1 cellular context compared by ENCODE assay signal in the genomic region with DNA sequence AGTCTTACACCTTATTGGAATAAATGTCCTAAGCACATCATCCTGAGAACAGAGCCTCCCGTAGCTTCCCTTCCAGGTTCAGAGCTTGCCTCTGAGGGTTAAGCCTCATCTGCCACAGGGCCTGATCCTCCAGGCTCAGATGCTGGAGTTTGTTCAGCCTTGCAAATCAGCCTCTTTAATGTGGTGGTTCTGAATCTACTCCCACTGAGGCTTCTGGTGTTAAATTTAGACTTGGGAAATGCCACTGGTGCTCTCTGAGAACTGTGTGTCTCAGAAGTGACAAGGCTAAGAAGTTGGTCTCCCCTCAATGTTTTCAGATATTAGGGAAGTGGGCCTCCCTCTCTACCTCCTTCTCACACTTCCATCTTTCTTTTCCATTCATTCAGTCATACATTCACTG.
TF ChIP-seq lines count a peak whose summit lies in the region.

No MANE protein-coding gene starts in this region.

TF ChIP-seq in IMR-90, 13 proteins besides CTCF, POLR2A, EP300 and RAD21:
- no peak for TF ChIP-seq MXI1 (IDR thresholded peaks at IDR 0.05; ENCODE audit: borderline replicate concordance, low read depth, low read length)
- TF ChIP-seq, protein P1, sequence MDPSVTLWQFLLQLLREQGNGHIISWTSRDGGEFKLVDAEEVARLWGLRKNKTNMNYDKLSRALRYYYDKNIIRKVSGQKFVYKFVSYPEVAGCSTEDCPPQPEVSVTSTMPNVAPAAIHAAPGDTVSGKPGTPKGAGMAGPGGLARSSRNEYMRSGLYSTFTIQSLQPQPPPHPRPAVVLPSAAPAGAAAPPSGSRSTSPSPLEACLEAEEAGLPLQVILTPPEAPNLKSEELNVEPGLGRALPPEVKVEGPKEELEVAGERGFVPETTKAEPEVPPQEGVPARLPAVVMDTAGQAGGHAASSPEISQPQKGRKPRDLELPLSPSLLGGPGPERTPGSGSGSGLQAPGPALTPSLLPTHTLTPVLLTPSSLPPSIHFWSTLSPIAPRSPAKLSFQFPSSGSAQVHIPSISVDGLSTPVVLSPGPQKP (IDR thresholded peaks at IDR 0.05; ENCODE audit: borderline replicate concordance, low read depth, low read length), result no peak
TF ChIP-seq in IMR-90: peak in this region for 0.
